Comparison of ENCODE assay signal across 1 cellular context in genomic region chr7:128406147-128406985, GRCh38.
TF ChIP-seq lines count a peak whose summit lies in the region.

No MANE protein-coding gene starts in this region.

TF ChIP-seq in HepG2, 621 proteins besides CTCF, POLR2A, EP300 and RAD21:
- TF ChIP-seq HNRNPK (IDR thresholded peaks at IDR 0.05; ENCODE audit: low read depth, low read length, poor library complexity, severe bottlenecking) (peak; percentile 94), ZNF576 (CRISPR knock-in tag; IDR thresholded peaks at IDR 0.05) (no peak)
